ENCODE assay signal across 1 cellular context in the genomic region with DNA sequence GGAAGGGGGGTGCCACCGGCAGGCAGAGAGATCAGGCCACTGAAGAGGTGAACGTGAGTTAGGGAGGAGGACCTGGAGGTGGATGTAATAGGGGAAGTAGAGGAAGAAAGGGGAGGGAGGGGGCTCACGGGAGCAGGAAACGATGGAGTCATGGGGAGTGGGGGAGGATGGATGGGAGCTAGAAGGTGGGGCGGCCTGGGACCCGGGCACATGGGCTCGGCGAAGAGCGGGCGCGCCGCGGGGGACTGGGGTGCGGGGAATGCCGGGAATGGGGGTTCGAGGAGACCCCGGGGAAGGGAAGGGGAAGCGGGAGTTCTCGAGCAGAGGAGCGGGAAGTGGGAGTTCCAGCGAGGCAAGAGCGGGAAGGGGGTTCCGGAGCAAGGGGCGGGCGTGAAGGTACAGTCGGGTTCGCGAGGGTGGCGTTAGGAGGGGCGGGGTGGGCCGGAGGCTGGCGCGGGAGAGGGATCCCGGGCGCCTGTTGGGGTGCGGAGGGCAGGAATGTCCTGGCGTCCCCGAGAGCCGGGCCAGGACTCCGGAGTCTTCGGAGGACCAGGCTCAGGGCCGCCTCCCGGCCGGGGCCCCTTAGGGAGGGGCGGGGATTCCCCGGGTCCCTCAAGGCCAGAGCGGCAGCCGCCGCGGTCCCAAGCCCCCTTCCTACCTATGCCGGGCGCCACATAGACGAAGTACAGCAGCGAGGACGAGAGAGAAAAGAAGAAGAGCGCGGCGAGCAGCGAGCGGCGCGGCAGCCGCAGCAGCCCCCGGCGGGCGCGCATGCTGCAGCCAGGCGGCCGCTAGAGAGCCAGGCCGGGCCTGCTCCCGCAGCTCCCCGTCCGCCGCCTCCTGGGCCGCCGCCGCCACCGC.
A peak's percentile ranks its signal among the peaks of the same experiment; 100 is the strongest.
TF ChIP-seq lines count a peak whose summit lies in the region.

No MANE protein-coding gene starts in this region.

TF ChIP-seq in HepG2, 621 proteins besides CTCF, POLR2A, EP300 and RAD21 (continued from another document and continues in another):
- TF ChIP-seq, protein P1, sequence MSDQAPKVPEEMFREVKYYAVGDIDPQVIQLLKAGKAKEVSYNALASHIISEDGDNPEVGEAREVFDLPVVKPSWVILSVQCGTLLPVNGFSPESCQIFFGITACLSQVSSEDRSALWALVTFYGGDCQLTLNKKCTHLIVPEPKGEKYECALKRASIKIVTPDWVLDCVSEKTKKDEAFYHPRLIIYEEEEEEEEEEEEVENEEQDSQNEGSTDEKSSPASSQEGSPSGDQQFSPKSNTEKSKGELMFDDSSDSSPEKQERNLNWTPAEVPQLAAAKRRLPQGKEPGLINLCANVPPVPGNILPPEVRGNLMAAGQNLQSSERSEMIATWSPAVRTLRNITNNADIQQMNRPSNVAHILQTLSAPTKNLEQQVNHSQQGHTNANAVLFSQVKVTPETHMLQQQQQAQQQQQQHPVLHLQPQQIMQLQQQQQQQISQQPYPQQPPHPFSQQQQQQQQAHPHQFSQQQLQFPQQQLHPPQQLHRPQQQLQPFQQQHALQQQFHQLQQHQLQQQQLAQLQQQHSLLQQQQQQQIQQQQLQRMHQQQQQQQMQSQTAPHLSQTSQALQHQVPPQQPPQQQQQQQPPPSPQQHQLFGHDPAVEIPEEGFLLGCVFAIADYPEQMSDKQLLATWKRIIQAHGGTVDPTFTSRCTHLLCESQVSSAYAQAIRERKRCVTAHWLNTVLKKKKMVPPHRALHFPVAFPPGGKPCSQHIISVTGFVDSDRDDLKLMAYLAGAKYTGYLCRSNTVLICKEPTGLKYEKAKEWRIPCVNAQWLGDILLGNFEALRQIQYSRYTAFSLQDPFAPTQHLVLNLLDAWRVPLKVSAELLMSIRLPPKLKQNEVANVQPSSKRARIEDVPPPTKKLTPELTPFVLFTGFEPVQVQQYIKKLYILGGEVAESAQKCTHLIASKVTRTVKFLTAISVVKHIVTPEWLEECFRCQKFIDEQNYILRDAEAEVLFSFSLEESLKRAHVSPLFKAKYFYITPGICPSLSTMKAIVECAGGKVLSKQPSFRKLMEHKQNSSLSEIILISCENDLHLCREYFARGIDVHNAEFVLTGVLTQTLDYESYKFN (CRISPR knock-in tag; conservative IDR thresholded peaks at IDR 0.05), result no peak
- TF ChIP-seq U2AF1 (optimal IDR thresholded peaks at IDR 0.05; ENCODE audit: low read depth, low read length) (no peak), ZNF569 (CRISPR knock-in tag; IDR thresholded peaks at IDR 0.05; ENCODE audit: borderline replicate concordance) (no peak), RXRB (CRISPR knock-in tag; IDR thresholded peaks at IDR 0.05; ENCODE audit: borderline replicate concordance) (0 out of 2 replicates have a peak, but pooled peaks have one; percentile 26), ZNF558 (CRISPR knock-in tag; IDR thresholded peaks at IDR 0.05; ENCODE audit: borderline replicate concordance) (peak; percentile 64), SIX1 (CRISPR knock-in tag; IDR thresholded peaks at IDR 0.05; ENCODE audit: borderline replicate concordance) (no peak), GATAD2A (CRISPR knock-in tag; IDR thresholded peaks at IDR 0.05) (no peak), ZNF256 (CRISPR knock-in tag; conservative IDR thresholded peaks at IDR 0.05) (0 out of 2 replicates have a peak, but pooled peaks have one; percentile 72), YEATS4 (CRISPR knock-in tag; IDR thresholded peaks at IDR 0.05; ENCODE audit: borderline replicate concordance) (peak; percentile 92), SIN3A (IDR thresholded peaks at IDR 0.05; ENCODE audit: borderline replicate concordance, low read depth, low read length) (no peak), ATRX (CRISPR knock-in tag; IDR thresholded peaks at IDR 0.05; ENCODE audit: borderline replicate concordance) (no peak), GTF3A (CRISPR knock-in tag; conservative IDR thresholded peaks at IDR 0.05) (no peak), NCOA2 (CRISPR knock-in tag; IDR thresholded peaks at IDR 0.05) (no peak), HNRNPLL (IDR thresholded peaks at IDR 0.05; ENCODE audit: low read depth, low read length, poor library complexity, severe bottlenecking) (peak; percentile 49), ZNF773 (CRISPR knock-in tag; IDR thresholded peaks at IDR 0.05; ENCODE audit: borderline replicate concordance) (peak; percentile 89; the same call in 1 of the 2 replicates), RFX3 (CRISPR knock-in tag; IDR thresholded peaks at IDR 0.05) (no peak), KDM5A (IDR thresholded peaks at IDR 0.05; ENCODE audit: borderline replicate concordance, low read length) (0 out of 2 replicates have a peak, but pooled peaks have one; percentile 54), MED13 (CRISPR knock-in tag; IDR thresholded peaks at IDR 0.05) (no peak; the same call in 1 of the 2 replicates), MYNN (CRISPR knock-in tag; IDR thresholded peaks at IDR 0.05; ENCODE audit: low read depth) (no peak), SNAPC2 (CRISPR knock-in tag; IDR thresholded peaks at IDR 0.05) (peak; percentile 56; the same call in 1 of the 2 replicates), SP4 (CRISPR knock-in tag; IDR thresholded peaks at IDR 0.05) (no peak), CCDC6 (CRISPR knock-in tag; IDR thresholded peaks at IDR 0.05) (0 out of 2 replicates have a peak, but pooled peaks have one; percentile 44), ZFP36L1 (CRISPR knock-in tag; IDR thresholded peaks at IDR 0.05) (no peak), CEBPG (CRISPR knock-in tag; IDR thresholded peaks at IDR 0.05) (no peak)
- TF ChIP-seq, protein P2, sequence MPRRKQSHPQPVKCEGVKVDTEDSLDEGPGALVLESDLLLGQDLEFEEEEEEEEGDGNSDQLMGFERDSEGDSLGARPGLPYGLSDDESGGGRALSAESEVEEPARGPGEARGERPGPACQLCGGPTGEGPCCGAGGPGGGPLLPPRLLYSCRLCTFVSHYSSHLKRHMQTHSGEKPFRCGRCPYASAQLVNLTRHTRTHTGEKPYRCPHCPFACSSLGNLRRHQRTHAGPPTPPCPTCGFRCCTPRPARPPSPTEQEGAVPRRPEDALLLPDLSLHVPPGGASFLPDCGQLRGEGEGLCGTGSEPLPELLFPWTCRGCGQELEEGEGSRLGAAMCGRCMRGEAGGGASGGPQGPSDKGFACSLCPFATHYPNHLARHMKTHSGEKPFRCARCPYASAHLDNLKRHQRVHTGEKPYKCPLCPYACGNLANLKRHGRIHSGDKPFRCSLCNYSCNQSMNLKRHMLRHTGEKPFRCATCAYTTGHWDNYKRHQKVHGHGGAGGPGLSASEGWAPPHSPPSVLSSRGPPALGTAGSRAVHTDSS (CRISPR knock-in tag; conservative IDR thresholded peaks at IDR 0.05), result peak; percentile 79; the same call in 1 of the 2 replicates
- TF ChIP-seq, protein P3, sequence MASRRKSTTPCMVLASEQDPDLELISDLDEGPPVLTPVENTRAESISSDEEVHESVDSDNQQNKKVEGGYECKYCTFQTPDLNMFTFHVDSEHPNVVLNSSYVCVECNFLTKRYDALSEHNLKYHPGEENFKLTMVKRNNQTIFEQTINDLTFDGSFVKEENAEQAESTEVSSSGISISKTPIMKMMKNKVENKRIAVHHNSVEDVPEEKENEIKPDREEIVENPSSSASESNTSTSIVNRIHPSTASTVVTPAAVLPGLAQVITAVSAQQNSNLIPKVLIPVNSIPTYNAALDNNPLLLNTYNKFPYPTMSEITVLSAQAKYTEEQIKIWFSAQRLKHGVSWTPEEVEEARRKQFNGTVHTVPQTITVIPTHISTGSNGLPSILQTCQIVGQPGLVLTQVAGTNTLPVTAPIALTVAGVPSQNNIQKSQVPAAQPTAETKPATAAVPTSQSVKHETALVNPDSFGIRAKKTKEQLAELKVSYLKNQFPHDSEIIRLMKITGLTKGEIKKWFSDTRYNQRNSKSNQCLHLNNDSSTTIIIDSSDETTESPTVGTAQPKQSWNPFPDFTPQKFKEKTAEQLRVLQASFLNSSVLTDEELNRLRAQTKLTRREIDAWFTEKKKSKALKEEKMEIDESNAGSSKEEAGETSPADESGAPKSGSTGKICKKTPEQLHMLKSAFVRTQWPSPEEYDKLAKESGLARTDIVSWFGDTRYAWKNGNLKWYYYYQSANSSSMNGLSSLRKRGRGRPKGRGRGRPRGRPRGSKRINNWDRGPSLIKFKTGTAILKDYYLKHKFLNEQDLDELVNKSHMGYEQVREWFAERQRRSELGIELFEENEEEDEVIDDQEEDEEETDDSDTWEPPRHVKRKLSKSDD (CRISPR knock-in tag; IDR thresholded peaks at IDR 0.05; ENCODE audit: low read depth), result no peak
- TF ChIP-seq, protein P4, sequence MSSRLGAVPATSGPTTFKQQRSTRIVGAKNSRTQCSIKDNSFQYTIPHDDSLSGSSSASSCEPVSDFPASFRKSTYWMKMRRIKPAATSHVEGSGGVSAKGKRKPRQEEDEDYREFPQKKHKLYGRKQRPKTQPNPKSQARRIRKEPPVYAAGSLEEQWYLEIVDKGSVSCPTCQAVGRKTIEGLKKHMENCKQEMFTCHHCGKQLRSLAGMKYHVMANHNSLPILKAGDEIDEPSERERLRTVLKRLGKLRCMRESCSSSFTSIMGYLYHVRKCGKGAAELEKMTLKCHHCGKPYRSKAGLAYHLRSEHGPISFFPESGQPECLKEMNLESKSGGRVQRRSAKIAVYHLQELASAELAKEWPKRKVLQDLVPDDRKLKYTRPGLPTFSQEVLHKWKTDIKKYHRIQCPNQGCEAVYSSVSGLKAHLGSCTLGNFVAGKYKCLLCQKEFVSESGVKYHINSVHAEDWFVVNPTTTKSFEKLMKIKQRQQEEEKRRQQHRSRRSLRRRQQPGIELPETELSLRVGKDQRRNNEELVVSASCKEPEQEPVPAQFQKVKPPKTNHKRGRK (CRISPR knock-in tag; IDR thresholded peaks at IDR 0.05), result no peak
- TF ChIP-seq, protein P5, sequence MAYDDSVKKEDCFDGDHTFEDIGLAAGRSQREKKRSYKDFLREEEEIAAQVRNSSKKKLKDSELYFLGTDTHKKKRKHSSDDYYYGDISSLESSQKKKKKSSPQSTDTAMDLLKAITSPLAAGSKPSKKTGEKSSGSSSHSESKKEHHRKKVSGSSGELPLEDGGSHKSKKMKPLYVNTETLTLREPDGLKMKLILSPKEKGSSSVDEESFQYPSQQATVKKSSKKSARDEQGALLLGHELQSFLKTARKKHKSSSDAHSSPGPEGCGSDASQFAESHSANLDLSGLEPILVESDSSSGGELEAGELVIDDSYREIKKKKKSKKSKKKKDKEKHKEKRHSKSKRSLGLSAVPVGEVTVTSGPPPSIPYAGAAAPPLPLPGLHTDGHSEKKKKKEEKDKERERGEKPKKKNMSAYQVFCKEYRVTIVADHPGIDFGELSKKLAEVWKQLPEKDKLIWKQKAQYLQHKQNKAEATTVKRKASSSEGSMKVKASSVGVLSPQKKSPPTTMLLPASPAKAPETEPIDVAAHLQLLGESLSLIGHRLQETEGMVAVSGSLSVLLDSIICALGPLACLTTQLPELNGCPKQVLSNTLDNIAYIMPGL (CRISPR knock-in tag; IDR thresholded peaks at IDR 0.05; ENCODE audit: borderline replicate concordance in 1 of 2, low read depth in 1 of 2), result peak in 1 of 2 experiments; percentile 32; a peak in 1 of 4 replicates
- TF ChIP-seq, protein P6, sequence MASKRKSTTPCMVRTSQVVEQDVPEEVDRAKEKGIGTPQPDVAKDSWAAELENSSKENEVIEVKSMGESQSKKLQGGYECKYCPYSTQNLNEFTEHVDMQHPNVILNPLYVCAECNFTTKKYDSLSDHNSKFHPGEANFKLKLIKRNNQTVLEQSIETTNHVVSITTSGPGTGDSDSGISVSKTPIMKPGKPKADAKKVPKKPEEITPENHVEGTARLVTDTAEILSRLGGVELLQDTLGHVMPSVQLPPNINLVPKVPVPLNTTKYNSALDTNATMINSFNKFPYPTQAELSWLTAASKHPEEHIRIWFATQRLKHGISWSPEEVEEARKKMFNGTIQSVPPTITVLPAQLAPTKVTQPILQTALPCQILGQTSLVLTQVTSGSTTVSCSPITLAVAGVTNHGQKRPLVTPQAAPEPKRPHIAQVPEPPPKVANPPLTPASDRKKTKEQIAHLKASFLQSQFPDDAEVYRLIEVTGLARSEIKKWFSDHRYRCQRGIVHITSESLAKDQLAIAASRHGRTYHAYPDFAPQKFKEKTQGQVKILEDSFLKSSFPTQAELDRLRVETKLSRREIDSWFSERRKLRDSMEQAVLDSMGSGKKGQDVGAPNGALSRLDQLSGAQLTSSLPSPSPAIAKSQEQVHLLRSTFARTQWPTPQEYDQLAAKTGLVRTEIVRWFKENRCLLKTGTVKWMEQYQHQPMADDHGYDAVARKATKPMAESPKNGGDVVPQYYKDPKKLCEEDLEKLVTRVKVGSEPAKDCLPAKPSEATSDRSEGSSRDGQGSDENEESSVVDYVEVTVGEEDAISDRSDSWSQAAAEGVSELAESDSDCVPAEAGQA (IDR thresholded peaks at IDR 0.05; ENCODE audit: low read depth), result no peak
- TF ChIP-seq, protein P6 (CRISPR knock-in tag; IDR thresholded peaks at IDR 0.05; ENCODE audit: borderline replicate concordance), result peak; percentile 72; the same call in 1 of the 2 replicates
